20 cellular contexts compared by ENCODE assay signal in the genomic region with DNA sequence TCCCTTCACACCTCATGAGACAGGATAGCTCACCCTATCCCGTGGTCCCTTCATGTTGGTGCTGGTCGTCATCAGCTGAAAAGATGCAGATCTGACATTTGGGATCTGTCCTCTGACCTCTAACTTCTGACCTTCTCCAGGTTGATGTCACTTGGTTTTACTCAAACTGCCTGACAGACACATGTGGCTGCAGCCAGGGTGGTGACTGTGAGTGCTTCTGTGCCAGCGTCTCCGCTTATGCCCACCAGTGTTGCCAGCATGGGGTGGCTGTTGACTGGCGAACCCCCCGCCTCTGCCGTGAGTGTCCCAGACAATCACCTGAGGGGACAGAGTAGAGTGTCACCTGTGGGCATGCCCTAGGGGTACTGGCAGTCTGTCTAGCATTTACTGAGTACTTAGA. TPM values are rescaled to one million over a fixed set of nuclear protein-coding genes. Genes with fewer than 3 reads are reported as not detected.
"Had no signal": no experiment of that assay in that cellular context is flagged by ENCODE, and none has a peak within 500 bp of the region (broad histone marks: within the 10 kb centered on the region; RNA-seq: fewer than 3 reads in every experiment).

No MANE protein-coding gene starts in this region.

- H3K4me3 Mint-ChIP-seq: dendritic cell treated with granulocyte-macrophage colony-stimulating factor and Interleukin-4, amounts not matched to agents 40 ng/mL and 50 ng/mL, for 4 days; immature natural killer cell; mesothelial cell of epicardium; stimulated activated naive CD8-positive, alpha-beta T cell treated with anti-CD3 and anti-CD28 coated beads, Interleukin-15, Interleukin-2, amounts not matched to agents 100 ng/mL and 50 ng/mL, for 24 hours had no signal

- H3K27me3 ChIP-seq: ovary had no signal

- H3K9me3 ChIP-seq: ovary, thoracic aorta had no signal

- H3K27ac Mint-ChIP-seq: dendritic cell treated with granulocyte-macrophage colony-stimulating factor and Interleukin-4, amounts not matched to agents 40 ng/mL and 50 ng/mL, for 4 days; immature natural killer cell; mesothelial cell of epicardium; stimulated activated naive CD8-positive, alpha-beta T cell treated with anti-CD3 and anti-CD28 coated beads, Interleukin-15, Interleukin-2, amounts not matched to agents 100 ng/mL and 50 ng/mL, for 24 hours had no signal

- H3K9me3 Mint-ChIP-seq: dendritic cell treated with granulocyte-macrophage colony-stimulating factor and Interleukin-4, amounts not matched to agents 40 ng/mL and 50 ng/mL, for 4 days; immature natural killer cell; mesothelial cell of epicardium; stimulated activated naive CD8-positive, alpha-beta T cell treated with anti-CD3 and anti-CD28 coated beads, Interleukin-15, Interleukin-2, amounts not matched to agents 100 ng/mL and 50 ng/mL, for 24 hours had no signal

- H3K4me3 ChIP-seq: lung, ovary, thoracic aorta had no signal

- H3K4me1 Mint-ChIP-seq: immature natural killer cell, mesothelial cell of epicardium had no signal

- H3K27ac ChIP-seq: epithelial cell of prostate, ovary, thoracic aorta had no signal

- DNase-seq: activated CD4-positive, CD25-positive, alpha-beta regulatory T cell treated with anti-CD3 and anti-CD28 coated beads, Interleukin-2, amount 50 U/mL, for 72 hours; activated naive CD4-positive, alpha-beta T cell treated with Interleukin-2 at 50 U/mL for 16 hours; anterior cingulate cortex; effector memory CD4-positive, alpha-beta T cell; immature natural killer cell; left cardiac atrium; SIG-M5; stimulated activated CD4-positive, alpha-beta T cell treated with anti-CD3 and anti-CD28 coated beads, Interleukin-4, amount 100 ng/mL, for 24 hours had no signal

- H3K36me3 Mint-ChIP-seq: immature natural killer cell, mesothelial cell of epicardium had no signal

- H3K36me3 ChIP-seq: ovary, thoracic aorta had no signal

- FAIRE-seq: frontal cortex had no signal

- H3K27me3 Mint-ChIP-seq: stimulated activated naive CD8-positive, alpha-beta T cell treated with anti-CD3 and anti-CD28 coated beads, Interleukin-15, Interleukin-2, amounts not matched to agents 100 ng/mL and 50 ng/mL, for 24 hours had no signal

RNA-seq across cellular contexts. Expression of a gene that starts 49.7 kb away (rescaled TPM):
- total RNA-seq: left cardiac atrium; ovary; pulmonary artery endothelial cell; T-helper 1 cell treated with Interleukin-12 subunit alpha and Interleukin-12 subunit beta and Interleukin-4 antibody, amounts not matched to agents 30 ng/mL and 1 ng/mL, for 36 hours; thoracic aorta had no signal
- polyA plus RNA-seq: immature natural killer cell, lung, neural cell, ovary had no signal

RNA-seq across cellular contexts. Expression of a gene that starts 52.5 kb away (rescaled TPM):
- total RNA-seq: frontal cortex; pulmonary artery endothelial cell; skeletal muscle tissue; T-helper 1 cell treated with Interleukin-12 subunit alpha and Interleukin-12 subunit beta and Interleukin-4 antibody, amounts not matched to agents 30 ng/mL and 1 ng/mL, for 36 hours had no signal
- polyA plus RNA-seq: immature natural killer cell had no signal
